ENCODE assay signal across 1 cellular context in genomic region chr10:33289776-33290175, GRCh38.
TF ChIP-seq lines count a peak whose summit lies in the region.

No MANE protein-coding gene starts in this region.

TF ChIP-seq in IMR-90, 13 proteins besides CTCF, POLR2A, EP300 and RAD21:
- no peak for TF ChIP-seq MAFK (IDR thresholded peaks at IDR 0.05; ENCODE audit: low read depth, low read length)
- TF ChIP-seq USF2 (IDR thresholded peaks at IDR 0.05; ENCODE audit: low read depth, low read length): no peak
- no peak for TF ChIP-seq RFX5 (IDR thresholded peaks at IDR 0.05; ENCODE audit: low read depth, low read length)
- no peak for TF ChIP-seq MAZ (IDR thresholded peaks at IDR 0.05; ENCODE audit: borderline replicate concordance, low read depth, low read length)
- no peak for TF ChIP-seq CEBPB (IDR thresholded peaks at IDR 0.05; ENCODE audit: low read depth, low read length)
- TF ChIP-seq NFE2L2 (IDR thresholded peaks at IDR 0.05; ENCODE audit: low read depth, low read length): no peak
- no peak for TF ChIP-seq FOS (IDR thresholded peaks at IDR 0.05; ENCODE audit: low read depth, low read length)
- TF ChIP-seq MXI1 (IDR thresholded peaks at IDR 0.05; ENCODE audit: borderline replicate concordance, low read depth, low read length): no peak
- no peak for TF ChIP-seq ELK1 (IDR thresholded peaks at IDR 0.05; ENCODE audit: borderline replicate concordance, low read depth, low read length)
- TF ChIP-seq BHLHE40 (IDR thresholded peaks at IDR 0.05; ENCODE audit: low read depth, low read length): no peak
- TF ChIP-seq CHD1 (IDR thresholded peaks at IDR 0.05; ENCODE audit: low read depth, low read length): no peak
- no peak for TF ChIP-seq SMC3 (IDR thresholded peaks at IDR 0.05; ENCODE audit: low read depth, low read length)
- TF ChIP-seq RCOR1 (IDR thresholded peaks at IDR 0.05; ENCODE audit: insufficient replicate concordance, low read length): no peak
